1 cellular context compared by ENCODE assay signal in the genomic region with DNA sequence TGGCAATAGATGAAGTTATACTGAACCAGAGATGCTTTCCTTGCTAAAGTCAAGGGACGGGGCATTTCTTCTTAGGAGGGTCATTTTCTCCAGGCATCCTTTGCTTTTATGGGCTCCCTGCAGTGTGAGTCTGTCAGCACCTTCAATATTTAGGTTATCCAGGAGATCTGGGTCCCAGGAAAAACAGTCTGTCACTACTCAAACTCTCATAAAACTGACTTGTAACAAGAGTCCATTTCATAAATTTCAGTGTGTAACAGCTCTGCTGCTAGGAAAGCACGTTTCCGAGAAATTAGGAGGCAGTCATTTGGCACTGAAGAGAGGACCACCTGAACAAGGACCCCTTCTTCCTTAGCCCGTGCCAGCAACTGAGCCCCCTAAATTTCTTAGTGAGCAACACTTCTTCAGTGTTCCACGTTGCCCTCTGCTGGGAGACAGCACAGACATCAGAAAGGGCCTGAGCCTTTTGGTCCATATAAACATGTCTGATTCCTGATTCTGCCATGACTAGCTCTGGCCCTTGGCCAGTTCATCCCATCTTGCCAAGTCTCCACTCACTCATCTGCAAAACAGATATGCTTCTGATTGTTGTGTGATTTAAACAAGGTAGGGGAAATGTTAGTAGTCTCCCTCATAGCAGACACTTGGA.
TF ChIP-seq lines count a peak whose summit lies in the region.

No MANE protein-coding gene starts in this region.

TF ChIP-seq in A549, 52 proteins besides CTCF, POLR2A, EP300 and RAD21:
- TF ChIP-seq HEYL (CRISPR knock-in tag; IDR thresholded peaks at IDR 0.05) (no peak), PHF8 (IDR thresholded peaks at IDR 0.05; ENCODE audit: borderline replicate concordance, low read depth) (no peak), FOXS1 (CRISPR knock-in tag; IDR thresholded peaks at IDR 0.05) (no peak), FOSL2 (IDR thresholded peaks at IDR 0.05) (no peak), FOSL2 (CRISPR knock-in tag; IDR thresholded peaks at IDR 0.05) (no peak), JUN (IDR thresholded peaks at IDR 0.05) (no peak), NFE2L2 (conservative IDR thresholded peaks at IDR 0.05; ENCODE audit: low read length) (no peak), BHLHE40 (IDR thresholded peaks at IDR 0.05; ENCODE audit: low read depth, low read length) (no peak), POLR2AphosphoS2 (conservative IDR thresholded peaks at IDR 0.05; ENCODE audit: low read length) (no peak), ZSCAN20 (CRISPR knock-in tag; IDR thresholded peaks at IDR 0.05) (no peak), CBX2 (IDR thresholded peaks at IDR 0.05; ENCODE audit: borderline replicate concordance, low read depth) (no peak), CBX8 (IDR thresholded peaks at IDR 0.05) (no peak), FOSB (CRISPR knock-in tag; IDR thresholded peaks at IDR 0.05) (no peak), ZC3H11A (IDR thresholded peaks at IDR 0.05) (no peak), KDM1A (IDR thresholded peaks at IDR 0.05; ENCODE audit: low read depth) (no peak), EHMT2 (IDR thresholded peaks at IDR 0.05; ENCODE audit: low read depth) (no peak)
- TF ChIP-seq, protein P1, sequence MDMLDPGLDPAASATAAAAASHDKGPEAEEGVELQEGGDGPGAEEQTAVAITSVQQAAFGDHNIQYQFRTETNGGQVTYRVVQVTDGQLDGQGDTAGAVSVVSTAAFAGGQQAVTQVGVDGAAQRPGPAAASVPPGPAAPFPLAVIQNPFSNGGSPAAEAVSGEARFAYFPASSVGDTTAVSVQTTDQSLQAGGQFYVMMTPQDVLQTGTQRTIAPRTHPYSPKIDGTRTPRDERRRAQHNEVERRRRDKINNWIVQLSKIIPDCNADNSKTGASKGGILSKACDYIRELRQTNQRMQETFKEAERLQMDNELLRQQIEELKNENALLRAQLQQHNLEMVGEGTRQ (IDR thresholded peaks at IDR 0.05), result no peak
- TF ChIP-seq, protein P2, sequence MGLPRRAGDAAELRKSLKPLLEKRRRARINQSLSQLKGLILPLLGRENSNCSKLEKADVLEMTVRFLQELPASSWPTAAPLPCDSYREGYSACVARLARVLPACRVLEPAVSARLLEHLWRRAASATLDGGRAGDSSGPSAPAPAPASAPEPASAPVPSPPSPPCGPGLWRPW (IDR thresholded peaks at IDR 0.05), result no peak
- TF ChIP-seq, protein P3, sequence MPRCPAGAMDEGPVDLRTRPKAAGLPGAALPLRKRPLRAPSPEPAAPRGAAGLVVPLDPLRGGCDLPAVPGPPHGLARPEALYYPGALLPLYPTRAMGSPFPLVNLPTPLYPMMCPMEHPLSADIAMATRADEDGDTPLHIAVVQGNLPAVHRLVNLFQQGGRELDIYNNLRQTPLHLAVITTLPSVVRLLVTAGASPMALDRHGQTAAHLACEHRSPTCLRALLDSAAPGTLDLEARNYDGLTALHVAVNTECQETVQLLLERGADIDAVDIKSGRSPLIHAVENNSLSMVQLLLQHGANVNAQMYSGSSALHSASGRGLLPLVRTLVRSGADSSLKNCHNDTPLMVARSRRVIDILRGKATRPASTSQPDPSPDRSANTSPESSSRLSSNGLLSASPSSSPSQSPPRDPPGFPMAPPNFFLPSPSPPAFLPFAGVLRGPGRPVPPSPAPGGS (IDR thresholded peaks at IDR 0.05), result no peak
- TF ChIP-seq, protein P4, sequence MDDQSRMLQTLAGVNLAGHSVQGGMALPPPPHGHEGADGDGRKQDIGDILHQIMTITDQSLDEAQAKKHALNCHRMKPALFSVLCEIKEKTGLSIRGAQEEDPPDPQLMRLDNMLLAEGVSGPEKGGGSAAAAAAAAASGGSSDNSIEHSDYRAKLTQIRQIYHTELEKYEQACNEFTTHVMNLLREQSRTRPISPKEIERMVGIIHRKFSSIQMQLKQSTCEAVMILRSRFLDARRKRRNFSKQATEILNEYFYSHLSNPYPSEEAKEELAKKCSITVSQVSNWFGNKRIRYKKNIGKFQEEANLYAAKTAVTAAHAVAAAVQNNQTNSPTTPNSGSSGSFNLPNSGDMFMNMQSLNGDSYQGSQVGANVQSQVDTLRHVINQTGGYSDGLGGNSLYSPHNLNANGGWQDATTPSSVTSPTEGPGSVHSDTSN (IDR thresholded peaks at IDR 0.05), result no peak
